In the genomic region with DNA sequence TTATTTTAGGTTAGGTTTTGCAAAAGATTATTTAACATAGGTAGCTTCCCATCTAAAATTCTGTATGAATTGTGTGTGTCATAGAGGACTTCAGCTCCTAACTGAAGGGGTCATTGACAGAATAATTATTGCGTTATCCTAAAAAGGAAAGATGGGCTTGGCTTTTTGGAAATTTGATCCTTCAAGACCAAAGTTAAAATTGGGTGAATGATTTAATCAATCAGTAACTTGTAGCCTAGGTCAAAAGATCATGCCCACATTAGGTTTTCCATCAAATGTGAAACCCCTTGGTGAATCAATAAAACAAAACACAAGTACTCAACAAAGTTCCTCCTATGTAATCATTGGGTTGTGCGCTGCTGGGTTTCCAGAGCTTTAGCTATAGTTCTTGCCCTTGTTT, we compare ENCODE assay signal across 24 cellular contexts.
"Had no signal": no experiment of that assay in that cellular context is flagged by ENCODE, and none has a peak within 500 bp of the region (broad histone marks: within the 10 kb centered on the region; RNA-seq: fewer than 3 reads in every experiment).

No MANE protein-coding gene starts in this region.

- H3K9ac ChIP-seq: parathyroid adenoma had no signal

- H3K4me3 ChIP-seq: esophagus squamous epithelium, heart right ventricle, left ventricle myocardium inferior, lower lobe of right lung, mucosa of descending colon, smooth muscle cell, suprapubic skin had no signal

- H3K79me2 ChIP-seq: parathyroid adenoma had no signal

- DNase-seq: cortex of kidney; effector memory CD8-positive, alpha-beta T cell; erythroblast; esophagus squamous epithelium; foreskin melanocyte; glutamatergic neuron; heart right ventricle; hippocampal formation; left cardiac atrium; left ventricle myocardium inferior; lower lobe of right lung; mucosa of descending colon; naive B cell; stimulated activated CD4-positive, alpha-beta T cell treated with anti-CD3 and anti-CD28 coated beads, Interleukin-12 subunit alpha, Interleukin-12 subunit beta, amount 100 ng/mL, for 4 hours; stimulated activated CD4-positive, alpha-beta T cell treated with anti-CD3 and anti-CD28 coated beads, Interleukin-1b, Interleukin-23, amount 100 ng/mL, for 48 hours; stimulated activated CD4-positive, alpha-beta T cell treated with anti-CD3 and anti-CD28 coated beads, Interleukin-4, amount 100 ng/mL, for 1 hour; stimulated activated CD8-positive, alpha-beta memory T cell treated with anti-CD3 and anti-CD28 coated beads, Interleukin-4, amount 100 ng/mL, for 48 hours; stimulated activated naive CD4-positive, alpha-beta T cell; stimulated activated naive CD8-positive, alpha-beta T cell treated with anti-CD3 and anti-CD28 coated beads, Interleukin-15, amount 100 ng/mL, for 72 hours had no signal

- H3K27ac ChIP-seq: esophagus squamous epithelium, heart right ventricle, left ventricle myocardium inferior, lower lobe of right lung, parathyroid adenoma, suprapubic skin had no signal

- H3K27me3 ChIP-seq: esophagus squamous epithelium, heart right ventricle, suprapubic skin had no signal

- ATAC-seq: effector memory CD8-positive, alpha-beta T cell; heart right ventricle; left cardiac atrium; lower lobe of right lung; mucosa of descending colon; natural killer cell treated with Interleukin-12 subunit alpha and Interleukin-12 subunit beta and Interleukin-15 and Interleukin-18, amount 100 ng/mL, for 72 hours; sciatic nerve; stimulated activated naive CD8-positive, alpha-beta T cell treated with anti-CD3 and anti-CD28 coated beads, Interleukin-15, amount 100 ng/mL, for 72 hours had no signal

- H3K9me3 ChIP-seq: esophagus squamous epithelium, left ventricle myocardium inferior, lower lobe of right lung, mucosa of descending colon, suprapubic skin had no signal

- H3K4me1 ChIP-seq: esophagus squamous epithelium, left ventricle myocardium inferior, lower lobe of right lung, parathyroid adenoma, suprapubic skin had no signal

- H3K36me3 ChIP-seq: esophagus squamous epithelium, heart right ventricle, left ventricle myocardium inferior, lower lobe of right lung, suprapubic skin had no signal
